In the genomic region with DNA sequence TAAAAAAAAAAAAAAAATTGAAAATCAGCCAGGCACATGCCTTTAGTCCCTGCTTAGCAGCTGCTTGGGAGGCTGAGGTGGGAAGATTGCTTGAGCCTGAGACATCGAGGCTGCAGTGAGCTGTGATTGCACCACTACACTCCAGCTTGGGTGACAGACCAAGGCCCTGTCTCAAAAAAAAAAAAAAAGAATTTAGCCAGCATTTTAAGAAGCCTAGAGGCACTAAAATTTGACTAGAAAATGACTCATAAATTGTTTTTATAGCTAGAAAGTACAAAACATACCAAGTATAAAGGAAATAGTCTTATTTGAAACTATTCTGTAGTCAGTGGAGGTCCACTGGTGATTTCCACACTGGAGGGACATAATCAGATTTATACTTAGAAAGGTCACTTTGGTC, we compare ENCODE assay signal across 19 cellular contexts. TPM values are rescaled to one million over a fixed set of nuclear protein-coding genes. Genes with fewer than 3 reads are reported as not detected.
"Had no signal": no experiment of that assay in that cellular context is flagged by ENCODE, and none has a peak within 500 bp of the region (broad histone marks: within the 10 kb centered on the region; RNA-seq: fewer than 3 reads in every experiment).

No MANE protein-coding gene starts in this region.

- H3K4me1 ChIP-seq: colonic mucosa, lower lobe of right lung, tibial artery had no signal

- DNase-seq: activated CD4-positive, alpha-beta T cell treated with anti-CD3 and anti-CD28 coated beads, Interleukin-2, amount 10 ng/mL, durations not matched to agents 24 days and 14 days; activated CD8-positive, alpha-beta T cell treated with anti-CD3 and anti-CD28 coated beads for 36 hours; activated naive CD4-positive, alpha-beta T cell; activated naive CD8-positive, alpha-beta T cell treated with anti-CD3 and anti-CD28 coated beads for 36 hours; activated T-cell treated with anti-CD3 and anti-CD28 coated beads, Interleukin-2, amount 50 U/mL, for 1 hour; aorta; colonic mucosa; left colon; lower lobe of right lung; stimulated activated CD4-positive, alpha-beta T cell treated with anti-CD3 and anti-CD28 coated beads, Interleukin-12 subunit alpha, Interleukin-12 subunit beta, amount 100 ng/mL, for 4 hours; stimulated activated CD4-positive, alpha-beta T cell treated with anti-CD3 and anti-CD28 coated beads, Interleukin-1b, Interleukin-23, amount 100 ng/mL, for 48 hours; stimulated activated naive CD4-positive, alpha-beta T cell treated with Interleukin-2 at 50 U/mL for 16 hours; substantia nigra; T1000; tibial artery had no signal

- H3K36me3 ChIP-seq: colonic mucosa had no signal

- ATAC-seq: activated CD8-positive, alpha-beta T cell treated with anti-CD3 and anti-CD28 coated beads for 36 hours; activated T-helper 17 cell treated with anti-CD3 and anti-CD28 coated beads, Interleukin-2, amount 50 U/mL, for 72 hours; left colon; lower lobe of right lung had no signal

- H3K27ac ChIP-seq: colonic mucosa, lower lobe of right lung, tibial artery had no signal

- H3K4me3 ChIP-seq: colonic mucosa, lower lobe of right lung, tibial artery had no signal

- H3K9me3 ChIP-seq: colonic mucosa, lower lobe of right lung, tibial artery had no signal

- H3K27me3 ChIP-seq: colonic mucosa, tibial artery had no signal

- FAIRE-seq: islet of Langerhans, urothelium cell line had no signal

RNA-seq across cellular contexts. Expression of a gene that starts 17.5 kb away (rescaled TPM):
- total RNA-seq: epithelial cell of proximal tubule had no signal
